Comparison of ENCODE assay signal across 20 cellular contexts in genomic region chr2:26222976-26223375, GRCh38. TPM values are rescaled to one million over a fixed set of nuclear protein-coding genes. Genes with fewer than 3 reads are reported as not detected.
DNase-seq lines count a peak whose midpoint lies in the region; ATAC-seq and TF ChIP-seq lines count a peak whose summit lies in the region.
"Had no signal": no experiment of that assay in that cellular context is flagged by ENCODE, and none has a peak within 500 bp of the region (broad histone marks: within the 10 kb centered on the region; RNA-seq: fewer than 3 reads in every experiment).

No MANE protein-coding gene starts in this region.

- H3K4me1 ChIP-seq in left ventricle myocardium inferior: no peaks in the 10 kb centered on the region
- no peaks in the 10 kb centered on the region for H3K4me1 ChIP-seq in lung (ENCODE audit: control insufficient read depth in 2 of 2, insufficient read depth in 2 of 2, low read length in 2 of 2)
- H3K4me1 ChIP-seq in A673 (ENCODE audit: insufficient read depth, low read length, poor library complexity, severe bottlenecking): no peaks in the 10 kb centered on the region
- H3K4me1 ChIP-seq: SJCRH30 had no signal

- no peak for ATAC-seq in left cardiac atrium
- peak; percentile 19 for ATAC-seq in lung (ENCODE audit: insufficient read depth, low FRiP score)
- ATAC-seq: CD8-positive, alpha-beta T cell; Panc1 had no signal

- no peaks in the 10 kb centered on the region for H3K4me1 Mint-ChIP-seq in glutamatergic neuron (ENCODE audit: low read depth, unreplicated experiment)
- no peaks in the 10 kb centered on the region for H3K4me1 Mint-ChIP-seq in mesothelial cell of epicardium

- H3K4me3 Mint-ChIP-seq in glutamatergic neuron (ENCODE audit: unreplicated experiment) (no peak overlapping the region), mesothelial cell of epicardium (no peak overlapping the region)
- H3K4me3 Mint-ChIP-seq: CD8-positive, alpha-beta T cell had no signal

- H3K36me3 Mint-ChIP-seq in glutamatergic neuron (ENCODE audit: unreplicated experiment): peaks cover 10% of the 10 kb centered on the region
- H3K36me3 Mint-ChIP-seq in mesothelial cell of epicardium: peaks cover 49% of the 10 kb centered on the region

- H3K27ac ChIP-seq in left ventricle myocardium inferior (replicated peaks): peak overlapping the region; percentile 34
- peak overlapping the region; percentile 51 for H3K27ac ChIP-seq in WERI-Rb-1
- no peak overlapping the region for H3K27ac ChIP-seq in lung (ENCODE audit: low read depth in 1 of 2, low read length in 1 of 2)
- no peak overlapping the region for H3K27ac ChIP-seq in A673 (ENCODE audit: low read depth, low read length, poor library complexity, severe bottlenecking)
- H3K27ac ChIP-seq: 22Rv1, SJCRH30 had no signal

- H3K36me3 ChIP-seq in left ventricle myocardium inferior (peaks cover 89% of the 10 kb centered on the region), WERI-Rb-1 (peaks cover 27% of the 10 kb centered on the region), lung (ENCODE audit: control insufficient read depth in 2 of 2, insufficient read depth in 2 of 2, low read length in 2 of 2) (peaks cover 17 to 39% of the 10 kb centered on the region in 2 donors), A673 (ENCODE audit: insufficient read depth, low read length, poor library complexity, severe bottlenecking) (peaks cover 32% of the 10 kb centered on the region)

- H3K27me3 ChIP-seq in left ventricle myocardium inferior (ENCODE audit: low read depth) (no peaks in the 10 kb centered on the region), WERI-Rb-1 (ENCODE audit: insufficient read depth, low read depth, severe bottlenecking) (no peaks in the 10 kb centered on the region), lung (ENCODE audit: control insufficient read depth, insufficient read depth) (no peaks in the 10 kb centered on the region), A673 (replicated peaks; ENCODE audit: insufficient read depth, low read depth, low read length, poor library complexity) (no peaks in the 10 kb centered on the region)
- H3K27me3 ChIP-seq: SJCRH30 had no signal

- CTCF ChIA-PET in A673 (lab: Charles Lee): no interaction called here

- BruUV-seq in A673 (replicated peaks; lab: Mats Ljungman, UMichigan): no TSS peak

- TF ChIP-seq CTCF in left ventricle myocardium inferior (IDR thresholded peaks at IDR 0.05; ENCODE audit: borderline replicate concordance) (no peak), WERI-Rb-1 (IDR thresholded peaks at IDR 0.05; ENCODE audit: low read depth, low read length) (0 out of 2 replicates have a peak, but pooled peaks have one; percentile 0), lung (IDR thresholded peaks at IDR 0.05; ENCODE audit: control extremely low read depth, extremely low read depth) (no peak), A673 (conservative IDR thresholded peaks at IDR 0.05; ENCODE audit: low read depth, low read length) (no peak), glutamatergic neuron (IDR thresholded peaks at IDR 0.05; ENCODE audit: partially characterized antibody, unreplicated experiment) (no peak), mesothelial cell of epicardium (IDR thresholded peaks at IDR 0.05; ENCODE audit: unreplicated experiment) (no peak)

- H3K9me3 ChIP-seq in left ventricle myocardium inferior (replicated peaks) (no peaks in the 10 kb centered on the region), WERI-Rb-1 (ENCODE audit: severe bottlenecking) (peaks cover 3% of the 10 kb centered on the region), lung (ENCODE audit: control insufficient read depth in 2 of 2, insufficient read depth in 1 of 2, low read length in 1 of 2) (no peaks in the 10 kb centered on the region), A673 (ENCODE audit: low read depth, low read length, poor library complexity, severe bottlenecking) (peaks cover 4% of the 10 kb centered on the region)

- H3K9me3 Mint-ChIP-seq in glutamatergic neuron (ENCODE audit: unreplicated experiment): peaks cover 1% of the 10 kb centered on the region
- peaks cover 17% of the 10 kb centered on the region for H3K9me3 Mint-ChIP-seq in mesothelial cell of epicardium
- H3K9me3 Mint-ChIP-seq: CD8-positive, alpha-beta T cell had no signal

- H3K27ac Mint-ChIP-seq in glutamatergic neuron (ENCODE audit: unreplicated experiment) (no peak overlapping the region), mesothelial cell of epicardium (no peak overlapping the region)
- H3K27ac Mint-ChIP-seq: CD8-positive, alpha-beta T cell had no signal

- POLR2A ChIA-PET in A673 (lab: Charles Lee; ENCODE audit: low non-redundant PET): no interaction called here

- WGBS in lung, 2 donors: 93 to 95% methylated on average over 1 of the region's 1 CpG

- no peak for DNase-seq in left ventricle myocardium inferior
- no peak for DNase-seq in left cardiac atrium
- peak; percentile 85 for DNase-seq in WERI-Rb-1
- DNase-seq in lung (ENCODE audit: low spot score): no peak
- DNase-seq in A673 (ENCODE audit: low spot score): no peak
- no peak for DNase-seq in glutamatergic neuron
- no peak for DNase-seq in NCI-H1105 (lab: John Stamatoyannopoulos, UW)
- DNase-seq in mesothelial cell of epicardium (ENCODE audit: low spot score in 2 of 2, unreplicated experiment in 2 of 2): no peak
- DNase-seq: Calu3; CD8-positive, alpha-beta T cell; EL; H7; Karpas-422; MV-4-11; NCI-H1694; NCI-H2081; NCI-H748 treated with DMSO at 0.1 percent for 48 hours; SJCRH30 had no signal

- intact Hi-C loops in left ventricle myocardium inferior (cut with micrococcal nuclease): no loop called here
- intact Hi-C loops in left cardiac atrium (cut with DNase I): no loop called here
- intact Hi-C loops in A673 (cut with micrococcal nuclease; ENCODE audit: unreplicated experiment): no loop called here

- no peaks in the 10 kb centered on the region for H3K27me3 Mint-ChIP-seq in glutamatergic neuron (ENCODE audit: unreplicated experiment)
- no peaks in the 10 kb centered on the region for H3K27me3 Mint-ChIP-seq in mesothelial cell of epicardium (ENCODE audit: low read depth)

- no peak overlapping the region for H3K4me3 ChIP-seq in left ventricle myocardium inferior
- H3K4me3 ChIP-seq in WERI-Rb-1 (ENCODE audit: low read depth, low read length): no peak overlapping the region
- H3K4me3 ChIP-seq in lung: no peak overlapping the region
- no peak overlapping the region for H3K4me3 ChIP-seq in A673 (ENCODE audit: low read depth, low read length, poor library complexity, severe bottlenecking)
- H3K4me3 ChIP-seq: SJCRH30 had no signal

RNA-seq across cellular contexts. Expression of gene HADHA, which starts 21.5 kb away (rescaled TPM):
- total RNA-seq in left ventricle myocardium inferior: 523 TPM
- total RNA-seq in left cardiac atrium: 100 to 1,000 TPM; 330 to 349 TPM
- total RNA-seq in lung: 100 to 1,000 TPM; 111 to 117 TPM
- 10 to 100 TPM; 35.2 to 77.6 TPM for polyA plus RNA-seq in lung
- 136 and 137 TPM in 2 replicates for total RNA-seq in A673 (2021)
- 89.8 TPM for total RNA-seq in glutamatergic neuron (ENCODE audit: unreplicated experiment)
- total RNA-seq in mesothelial cell of epicardium: 95.5 to 100 TPM (median 97.4 TPM) in 3 replicates

RNA-seq across cellular contexts. Expression of gene HADHB, which starts 21.8 kb away (rescaled TPM):
- total RNA-seq in left ventricle myocardium inferior: 1,332 TPM
- 100 to 1,000 TPM; 711 to 792 TPM for total RNA-seq in left cardiac atrium
- total RNA-seq in lung: 100 to 1,000 TPM; 100 to 140 TPM
- polyA plus RNA-seq in lung: 10 to 100 TPM; 63.1 to 78.8 TPM
- 101 and 106 TPM in 2 replicates for total RNA-seq in A673 (2021)
- 30.5 TPM for total RNA-seq in glutamatergic neuron (ENCODE audit: unreplicated experiment)
- 79.4 to 85.5 TPM (median 83.2 TPM) in 3 replicates for total RNA-seq in mesothelial cell of epicardium

RNA-seq across cellular contexts. Expression of gene GAREM2, which starts 50.1 kb away (rescaled TPM):
- total RNA-seq in left ventricle myocardium inferior: 0.93 TPM
- total RNA-seq in left cardiac atrium: 1 to 10 TPM; 4.2 to 4.8 TPM
- total RNA-seq in lung: 1 to 10 TPM; 1.2 to 2.8 TPM
- polyA plus RNA-seq in lung: 1 to 10 TPM in 1 of 2 donors, under 1 TPM in 1; 0.37 to 1.5 TPM
- total RNA-seq in A673 (2021): 2.8 and 5.0 TPM in 2 replicates
- total RNA-seq in glutamatergic neuron (ENCODE audit: unreplicated experiment): 49.3 TPM
- total RNA-seq in mesothelial cell of epicardium: 25.0 to 27.5 TPM (median 26.4 TPM) in 3 replicates

Comparison
In these comparisons a context has a peak if more than half of its experiments do, and no peak if none do; other contexts are left out.
1. H3K27ac ChIP-seq: peak in left ventricle myocardium inferior (single experiment) and WERI-Rb-1 (single experiment); none in lung (0 of 2) and A673 (single experiment).